11 cellular contexts compared by ENCODE assay signal in genomic region chr18:32548688-32549087, GRCh38.
DNase-seq lines count a peak whose midpoint lies in the region; ATAC-seq and TF ChIP-seq lines count a peak whose summit lies in the region.
"Had no signal": no experiment of that assay in that cellular context is flagged by ENCODE, and none has a peak within 500 bp of the region (broad histone marks: within the 10 kb centered on the region; RNA-seq: fewer than 3 reads in every experiment).

No MANE protein-coding gene starts in this region.

- H3K4me1 Mint-ChIP-seq in glutamatergic neuron (ENCODE audit: low read depth, unreplicated experiment) = peaks cover 12% of the 10 kb centered on the region

- POLR2A ChIA-PET in A673 (lab: Charles Lee; ENCODE audit: low non-redundant PET) = no interaction called here

- no peak for ATAC-seq in HG03571 (IDR thresholded peaks at IDR 0.05; ENCODE audit: unreplicated experiment)

- H3K27ac Mint-ChIP-seq in glutamatergic neuron (ENCODE audit: unreplicated experiment) = peak overlapping the region; percentile 82

- H3K9me3 ChIP-seq in A673 (ENCODE audit: low read depth, low read length, poor library complexity, severe bottlenecking) (no peaks in the 10 kb centered on the region), right atrium auricular region (no peaks in the 10 kb centered on the region)
- H3K9me3 ChIP-seq: Caco-2 had no signal

- intact Hi-C loops in A673 (cut with micrococcal nuclease; ENCODE audit: unreplicated experiment) = loop anchor here (1.0 to 5.0 kb wide), 3 partner anchors 76 to 390 kb away; partner anchors contain the start of gene GAREM1

- no peaks in the 10 kb centered on the region for H3K27me3 ChIP-seq in A673 (replicated peaks; ENCODE audit: insufficient read depth, low read depth, low read length, poor library complexity)
- H3K27me3 ChIP-seq in right atrium auricular region = no peaks in the 10 kb centered on the region

- CTCF ChIA-PET in A673 (lab: Charles Lee) = interaction anchor here (0.6 to 2.1 kb wide), 4 partner anchors 277 to 391 kb away, joined by 4 to 10 read pairs (median 7); no protein-coding TSS in a partner anchor

- H3K27me3 Mint-ChIP-seq in glutamatergic neuron (ENCODE audit: unreplicated experiment) = peaks cover 6% of the 10 kb centered on the region

- no peak for TF ChIP-seq CTCF in A673 (conservative IDR thresholded peaks at IDR 0.05; ENCODE audit: low read depth, low read length)
- no peak for TF ChIP-seq CTCF in glutamatergic neuron (IDR thresholded peaks at IDR 0.05; ENCODE audit: partially characterized antibody, unreplicated experiment)
- TF ChIP-seq CTCF in right atrium auricular region (IDR thresholded peaks at IDR 0.05) = no peak

- BruUV-seq in A673 (replicated peaks; lab: Mats Ljungman, UMichigan) = no TSS peak

- peaks cover 4% of the 10 kb centered on the region for H3K36me3 Mint-ChIP-seq in glutamatergic neuron (ENCODE audit: unreplicated experiment)

- H3K27ac ChIP-seq in A673 (ENCODE audit: low read depth, low read length, poor library complexity, severe bottlenecking) = no peak overlapping the region
- H3K27ac ChIP-seq in right atrium auricular region = no peak overlapping the region
- H3K27ac ChIP-seq: foreskin keratinocyte had no signal

- H3K4me1 ChIP-seq in A673 (ENCODE audit: insufficient read depth, low read length, poor library complexity, severe bottlenecking) (no peaks in the 10 kb centered on the region), right atrium auricular region (no peaks in the 10 kb centered on the region)
- H3K4me1 ChIP-seq: Caco-2, foreskin keratinocyte had no signal

- H3K36me3 ChIP-seq in A673 (ENCODE audit: insufficient read depth, low read length, poor library complexity, severe bottlenecking) = no peaks in the 10 kb centered on the region
- no peaks in the 10 kb centered on the region for H3K36me3 ChIP-seq in right atrium auricular region

- H3K9me3 Mint-ChIP-seq in glutamatergic neuron (ENCODE audit: unreplicated experiment) = peaks cover 1% of the 10 kb centered on the region
- H3K9me3 Mint-ChIP-seq: nephron had no signal

- H3K4me3 Mint-ChIP-seq in glutamatergic neuron (ENCODE audit: unreplicated experiment) = no peak overlapping the region
- H3K4me3 Mint-ChIP-seq: nephron had no signal

- H3K4me3 ChIP-seq in A673 (ENCODE audit: low read depth, low read length, poor library complexity, severe bottlenecking) (no peak overlapping the region), right atrium auricular region (no peak overlapping the region)

- peak; percentile 3 for DNase-seq in A673 (ENCODE audit: low spot score)
- peak; percentile 3 for DNase-seq in LHCN-M2 (ENCODE audit: low read depth)
- peak; percentile 77 to 93 for DNase-seq in NCI-H524 (lab: John Stamatoyannopoulos, UW)
- no peak for DNase-seq in glutamatergic neuron
- no peak for DNase-seq in activated naive CD4-positive, alpha-beta T cell (lab: John Stamatoyannopoulos, UW)
- DNase-seq in NOMO-1 treated with dmso at 0.1 percent for 144 hours (lab: John Stamatoyannopoulos, UW; ENCODE audit: unreplicated experiment) = no peak
- DNase-seq in right atrium auricular region (ENCODE audit: low spot score) = no peak

Comparison
In these comparisons a context has a peak if more than half of its experiments do, and no peak if none do; other contexts are left out.
1. DNase-seq: peak in A673 (single experiment), LHCN-M2 (single experiment) and NCI-H524 (2 of 2); none in glutamatergic neuron (single experiment), activated naive CD4-positive, alpha-beta T cell (0 of 4), NOMO-1 treated with dmso at 0.1 percent for 144 hours (single experiment) and right atrium auricular region (single experiment).